Comparison of ENCODE assay signal across 9 cellular contexts in the genomic region with DNA sequence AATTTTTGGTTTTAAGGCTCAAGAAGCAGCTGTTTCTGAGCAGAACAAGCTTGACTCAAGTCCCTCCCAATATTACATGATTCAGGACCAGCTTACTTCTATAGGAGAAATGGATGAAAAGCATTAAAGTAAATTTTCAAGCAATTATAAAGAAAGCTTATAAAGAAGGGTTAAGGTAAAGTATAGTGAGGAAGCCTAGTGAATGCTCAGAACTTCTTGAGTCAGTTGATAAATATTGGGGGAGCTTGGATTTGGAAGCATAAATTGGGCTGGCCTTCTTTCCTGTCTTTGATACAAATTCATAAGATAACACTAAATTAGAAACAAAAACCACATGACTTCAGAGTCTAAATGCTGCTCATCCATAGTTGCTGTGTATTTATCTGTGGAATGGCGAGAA.
"Had no signal": no experiment of that assay in that cellular context is flagged by ENCODE, and none has a peak within 500 bp of the region (broad histone marks: within the 10 kb centered on the region; RNA-seq: fewer than 3 reads in every experiment).

No MANE protein-coding gene starts in this region.

- H3K36me3 ChIP-seq: HAP-1 had no signal

- H3K9ac ChIP-seq: GM23248 had no signal

- ATAC-seq: HCT116, HepG2, K562 had no signal

- H3K4me3 ChIP-seq: GM23248, HAP-1, K562 had no signal

- H3K9me3 ChIP-seq: HAP-1 had no signal

- DNase-seq: GM23248, GOT3, H7, KG1 had no signal

- H3K27ac ChIP-seq: GM23248, HL-60 had no signal

- H2AFZ ChIP-seq: GM23248 had no signal
